ENCODE assay signal across 16 cellular contexts in genomic region chr2:46184794-46185583, GRCh38.
DNase-seq lines count a peak whose midpoint lies in the region; ATAC-seq, FAIRE-seq and TF ChIP-seq lines count a peak whose summit lies in the region.
"Had no signal": no experiment of that assay in that cellular context is flagged by ENCODE, and none has a peak within 500 bp of the region (broad histone marks: within the 10 kb centered on the region; RNA-seq: fewer than 3 reads in every experiment).

No MANE protein-coding gene starts in this region.

- CTCF ChIA-PET in H1 (lab: Charles Lee; ENCODE audit: partially characterized antibody), result interaction anchor here (0.6 to 5.0 kb wide), 33 partner anchors 9 to 192 kb away, joined by 3 to 16 read pairs (median 3); partner anchors contain the start of gene EPAS1

- 0 out of 2 replicates have a peak overlapping the region, but pooled peaks have one; percentile 19 for H2AK5ac ChIP-seq in H1 (ENCODE audit: low read depth, low read length)

- no peak overlapping the region for H3K56ac ChIP-seq in H1 (replicated peaks; ENCODE audit: insufficient read length, low read depth, low read length)

- H3K27me3 Mint-ChIP-seq in stimulated activated naive CD8-positive, alpha-beta T cell treated with anti-CD3 and anti-CD28 coated beads, Interleukin-15, amount 100 ng/mL, for 72 hours, result no peaks in the 10 kb centered on the region

- H3K27ac ChIP-seq in MM.1S (ENCODE audit: low read length) (no peak overlapping the region), H1 (ENCODE audit: low read depth, low read length) (no peak overlapping the region), osteoblast (ENCODE audit: low read depth, low read length) (no peak overlapping the region)
- H3K27ac ChIP-seq: A549, hepatocyte, tibial artery had no signal

- no peak overlapping the region for H3K27ac Mint-ChIP-seq in stimulated activated naive CD8-positive, alpha-beta T cell treated with anti-CD3 and anti-CD28 coated beads, Interleukin-15, amount 100 ng/mL, for 72 hours

- H4K20me1 ChIP-seq in MM.1S (ENCODE audit: insufficient read depth, low read length) (no peaks in the 10 kb centered on the region), H1 (replicated peaks in 1 of 2; ENCODE audit: control insufficient read depth in 1 of 2, insufficient read depth in 2 of 2, low read length in 2 of 2) (no peaks in the 10 kb centered on the region), osteoblast (ENCODE audit: insufficient read depth, low read length) (no peaks in the 10 kb centered on the region)

- DNase-seq in NCI-H82 (lab: John Stamatoyannopoulos, UW), result peak; percentile 11
- DNase-seq in NCI-H82 treated with DMSO at 0.1 percent for 48 hours (lab: John Stamatoyannopoulos, UW; ENCODE audit: unreplicated experiment), result no peak
- DNase-seq in MM.1S, result no peak
- no peak for DNase-seq in H1 (ENCODE audit: low read depth in 1 of 2, low spot score in 2 of 2)
- DNase-seq in osteoblast (ENCODE audit: insufficient read length, low spot score, missing footprints), result no peak
- DNase-seq in dermis blood vessel endothelial cell, result no peak
- DNase-seq in stimulated activated naive CD8-positive, alpha-beta T cell treated with anti-CD3 and anti-CD28 coated beads, Interleukin-15, amount 100 ng/mL, for 72 hours, result no peak
- DNase-seq: activated CD4-positive, alpha-beta T cell treated with anti-CD3 and anti-CD28 coated beads for 48 hours; activated gamma-delta T cell; Calu3; mammary epithelial cell; NCI-H2171 treated with DMSO at 0.1 percent for 48 hours; tibial artery had no signal

- no peaks in the 10 kb centered on the region for H3K79me1 ChIP-seq in H1 (ENCODE audit: low read depth, low read length)

- no peak overlapping the region for H2BK12ac ChIP-seq in H1 (ENCODE audit: low read depth, low read length)

- POLR2A ChIA-PET in H1 (lab: Charles Lee; ENCODE audit: partially characterized antibody), result no interaction called here

- no peak overlapping the region for H4K91ac ChIP-seq in H1 (replicated peaks; ENCODE audit: insufficient read length, low read length)

- H2BK120ac ChIP-seq in H1 (replicated peaks; ENCODE audit: low read depth, low read length), result no peak overlapping the region

- no peak for TF ChIP-seq POLR2A in H1 (IDR thresholded peaks at IDR 0.05; ENCODE audit: control extremely low read depth in 1 of 2, low read depth in 2 of 2, low read length in 2 of 2)

- H3K4me3 ChIP-seq in MM.1S (ENCODE audit: low read length) (no peak overlapping the region), H1 (ENCODE audit: extremely low read depth in 1 of 4, insufficient read depth in 2 of 4, low read depth in 3 of 4, low read length in 4 of 4) (no peak overlapping the region), osteoblast (ENCODE audit: insufficient read depth, low read length) (no peak overlapping the region)
- H3K4me3 ChIP-seq: A549, hepatocyte, tibial artery had no signal

- 79% methylated on average over 12 of the region's 12 CpGs; no CpG with 5 or more reads in 1 of the 2 experiments for WGBS in H1 (ENCODE audit: extremely low coverage in 1 of 2, insufficient coverage in 1 of 2, insufficient read length in 1 of 2, insufficient replicate concordance in 2 of 2, low coverage in 1 of 2, low lambda C conversion rate in 2 of 2, missing lambda C conversion rate in 1 of 2), 2 experiments

- H3K79me2 ChIP-seq in MM.1S (ENCODE audit: low read length) (no peaks in the 10 kb centered on the region), H1 (ENCODE audit: control insufficient read depth in 1 of 2, insufficient read depth in 2 of 2, low read length in 2 of 2) (no peaks in the 10 kb centered on the region), osteoblast (ENCODE audit: insufficient read depth, low read length) (no peaks in the 10 kb centered on the region)
- H3K79me2 ChIP-seq: hepatocyte had no signal

- H3K36me3 ChIP-seq in MM.1S (replicated peaks; ENCODE audit: insufficient read depth, low read length) (no peaks in the 10 kb centered on the region), H1 (ENCODE audit: control insufficient read depth in 2 of 4, insufficient read depth in 4 of 4, low read length in 3 of 4) (no peaks in the 10 kb centered on the region), osteoblast (ENCODE audit: insufficient read depth, low read length) (no peaks in the 10 kb centered on the region)

- peak; percentile 39 for FAIRE-seq in H1 (lab: Jason Lieb, UNC)
- FAIRE-seq: A549 had no signal

- H3K27me3 ChIP-seq in MM.1S (replicated peaks; ENCODE audit: insufficient read depth, low read length) (no peaks in the 10 kb centered on the region), H1 (replicated peaks in 1 of 4; ENCODE audit: control insufficient read depth in 3 of 4, extremely low read depth in 1 of 4, insufficient read depth in 3 of 4, low read length in 3 of 4) (no peaks in the 10 kb centered on the region), osteoblast (ENCODE audit: insufficient read depth, low read length) (no peaks in the 10 kb centered on the region)
- H3K27me3 ChIP-seq: hepatocyte, tibial artery had no signal

- H4K5ac ChIP-seq in H1 (ENCODE audit: insufficient read length, low read depth, low read length), result no peak overlapping the region

- no peak overlapping the region for H3K23ac ChIP-seq in H1 (ENCODE audit: insufficient read length)

- H3K4me2 ChIP-seq in MM.1S (ENCODE audit: low read depth, low read length) (no peak overlapping the region), H1 (ENCODE audit: insufficient read depth in 1 of 2, low read depth in 2 of 2, low read length in 2 of 2) (no peak overlapping the region), osteoblast (ENCODE audit: insufficient read depth, low read length) (no peak overlapping the region)
- H3K4me2 ChIP-seq: A549, hepatocyte had no signal

- H2AFZ ChIP-seq in MM.1S (ENCODE audit: low read length), result no peak overlapping the region
- no peak overlapping the region for H2AFZ ChIP-seq in H1 (ENCODE audit: low read length)
- no peak overlapping the region for H2AFZ ChIP-seq in osteoblast (ENCODE audit: low read length)
- H2AFZ ChIP-seq: hepatocyte had no signal

- H3K4me1 ChIP-seq in MM.1S (ENCODE audit: low read length) (peaks cover 16% of the 10 kb centered on the region), H1 (replicated peaks in 1 of 4; ENCODE audit: control insufficient read depth in 3 of 4, insufficient read depth in 4 of 4, low read length in 3 of 4) (no peaks in the 10 kb centered on the region), osteoblast (ENCODE audit: insufficient read depth, low read length) (peaks cover 18% of the 10 kb centered on the region)

- H2BK5ac ChIP-seq in H1 (ENCODE audit: low read depth, low read length), result no peak overlapping the region

- H2BK15ac ChIP-seq in H1 (ENCODE audit: low read length), result no peak overlapping the region

- no peaks in the 10 kb centered on the region for H3K9me2 ChIP-seq in MM.1S (replicated peaks; ENCODE audit: insufficient read depth, low read length)

- H3F3A ChIP-seq in MM.1S (ENCODE audit: insufficient read depth, low read length), result peaks cover 10% of the 10 kb centered on the region

- H3K14ac ChIP-seq in H1 (ENCODE audit: insufficient read length), result no peak overlapping the region

- H4K8ac ChIP-seq in H1 (ENCODE audit: extremely low read depth, insufficient read depth, low read length), result no peak overlapping the region

- TF ChIP-seq CTCF in MM.1S (IDR thresholded peaks at IDR 0.05; ENCODE audit: low read length) (0 out of 2 replicates have a peak, but pooled peaks have one; percentile 4), H1 (IDR thresholded peaks at IDR 0.05; ENCODE audit: control extremely low read depth in 1 of 3, insufficient read depth in 1 of 3, low read depth in 1 of 3, low read length in 3 of 3) (peak; percentile 67 to 83 (median 82)), osteoblast (IDR thresholded peaks at IDR 0.05; ENCODE audit: extremely low read depth, low read depth, low read length) (peak; percentile 19)

- H3K4me1 Mint-ChIP-seq in stimulated activated naive CD8-positive, alpha-beta T cell treated with anti-CD3 and anti-CD28 coated beads, Interleukin-15, amount 100 ng/mL, for 72 hours, result peaks cover 19% of the 10 kb centered on the region

- H3K23me2 ChIP-seq in H1 (ENCODE audit: low read depth, low read length), result no peaks in the 10 kb centered on the region

- H3K9ac ChIP-seq in MM.1S (ENCODE audit: low read length), result no peak overlapping the region
- H3K9ac ChIP-seq in H1 (replicated peaks in 1 of 4; ENCODE audit: extremely low read depth in 1 of 4, low read depth in 3 of 4, low read length in 3 of 4), result no peak overlapping the region

- peak; percentile 63 to 78 for TF ChIP-seq RAD21 in H1 (IDR thresholded peaks at IDR 0.05 in 1 of 2, conservative IDR thresholded peaks at IDR 0.05 in 1 of 2; ENCODE audit: low read depth in 2 of 2, low read length in 2 of 2)

- no peak for TF ChIP-seq EP300 in H1 (IDR thresholded peaks at IDR 0.05; ENCODE audit: borderline replicate concordance in 1 of 2, low read depth in 2 of 2, low read length in 2 of 2)

- H3K9me3 ChIP-seq in MM.1S (replicated peaks; ENCODE audit: insufficient read depth, low read length), result no peaks in the 10 kb centered on the region
- no peaks in the 10 kb centered on the region for H3K9me3 ChIP-seq in H1 (ENCODE audit: insufficient read depth in 2 of 2, low read depth in 1 of 2, low read length in 1 of 2)
- no peaks in the 10 kb centered on the region for H3K9me3 ChIP-seq in osteoblast (ENCODE audit: low read depth, low read length)
- H3K9me3 ChIP-seq: A549, tibial artery had no signal

- H2BK20ac ChIP-seq in H1 (ENCODE audit: low read length), result no peak overlapping the region

- no peak overlapping the region for H3K18ac ChIP-seq in H1 (ENCODE audit: extremely low read depth, low read length)

- ATAC-seq in GM18870 (IDR thresholded peaks at IDR 0.05; ENCODE audit: unreplicated experiment), result no peak
- ATAC-seq in stimulated activated naive CD8-positive, alpha-beta T cell treated with anti-CD3 and anti-CD28 coated beads, Interleukin-15, amount 100 ng/mL, for 72 hours, result no peak

- H3K4ac ChIP-seq in H1 (replicated peaks; ENCODE audit: insufficient read length, low read depth, low read length), result no peak overlapping the region

- H3K4me3 Mint-ChIP-seq in stimulated activated naive CD8-positive, alpha-beta T cell treated with anti-CD3 and anti-CD28 coated beads, Interleukin-15, amount 100 ng/mL, for 72 hours, result no peak overlapping the region

- no peaks in the 10 kb centered on the region for H3K9me3 Mint-ChIP-seq in stimulated activated naive CD8-positive, alpha-beta T cell treated with anti-CD3 and anti-CD28 coated beads, Interleukin-15, amount 100 ng/mL, for 72 hours

TF ChIP-seq in H1, 55 proteins besides CTCF, POLR2A, EP300 and RAD21:
- TF ChIP-seq KDM1A (IDR thresholded peaks at IDR 0.05; ENCODE audit: borderline replicate concordance, low read length), result 0 out of 2 replicates have a peak, but pooled peaks have one; percentile 26
- peak; percentile 37; the same call in 1 of the 2 replicates for TF ChIP-seq E2F6 (IDR thresholded peaks at IDR 0.05)
- TF ChIP-seq GTF2F1 (IDR thresholded peaks at IDR 0.05; ENCODE audit: borderline replicate concordance, low read depth, low read length), result no peak
TF ChIP-seq in H1: peak in this region for 2.

Comparison
In these comparisons a context has a peak if more than half of its experiments do, and no peak if none do; other contexts are left out.
1. CTCF ChIP-seq: peak in every context shown above with its lines; median percentile 82 in H1; 19 in osteoblast; 4 in MM.1S.